ENCODE assay signal across 25 cellular contexts in the genomic region with DNA sequence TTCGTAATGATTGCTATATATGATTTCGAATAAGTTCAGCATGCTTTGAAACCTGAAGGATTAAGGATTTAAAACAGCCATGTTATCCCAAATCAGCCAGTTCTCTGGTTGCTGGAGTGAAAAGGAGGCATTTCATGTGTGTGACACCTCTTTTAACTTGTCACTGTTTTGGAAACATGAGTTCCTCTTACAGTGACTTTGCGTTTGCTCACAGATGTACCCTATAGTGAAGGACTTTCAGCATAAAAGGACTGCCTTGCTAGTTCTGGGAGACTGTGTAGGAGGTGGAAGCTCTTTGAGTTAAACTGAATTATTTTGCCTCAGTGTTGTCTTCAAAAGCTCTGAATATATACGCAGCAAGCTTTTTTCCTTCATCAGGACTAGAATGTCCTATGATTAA. TPM values are rescaled to one million over a fixed set of nuclear protein-coding genes. Genes with fewer than 3 reads are reported as not detected.
"Had no signal": no experiment of that assay in that cellular context is flagged by ENCODE, and none has a peak within 500 bp of the region (broad histone marks: within the 10 kb centered on the region; RNA-seq: fewer than 3 reads in every experiment).

No MANE protein-coding gene starts in this region.

- H3K4me3 ChIP-seq: coronary artery, esophagus squamous epithelium, gastrocnemius medialis, left ventricle myocardium inferior, ovary, psoas muscle, right atrium auricular region, thyroid gland, upper lobe of right lung had no signal

- H3K27ac Mint-ChIP-seq: activated B cell treated with CpG ODN at 0.5 μM for 24 hours; activated CD4-positive, alpha-beta memory T cell treated with anti-CD3 and anti-CD28 coated beads, Interleukin-2, amount 10 ng/mL, durations not matched to agents 7 days and 5 days; activated naive CD4-positive, alpha-beta T cell treated with anti-CD3 and anti-CD28 coated beads, Interleukin-2, amount 10 ng/mL, durations not matched to agents 7 days and 5 days; endodermal cell; mesothelial cell of epicardium had no signal

- H3K9me3 ChIP-seq: esophagus squamous epithelium, gastrocnemius medialis, left ventricle myocardium inferior, ovary, psoas muscle, right atrium auricular region, thyroid gland, upper lobe of right lung had no signal

- H3K4me3 Mint-ChIP-seq: activated B cell treated with CpG ODN at 0.5 μM for 24 hours; activated CD4-positive, alpha-beta memory T cell treated with anti-CD3 and anti-CD28 coated beads, Interleukin-2, amount 10 ng/mL, durations not matched to agents 7 days and 5 days; activated naive CD4-positive, alpha-beta T cell treated with anti-CD3 and anti-CD28 coated beads, Interleukin-2, amount 10 ng/mL, durations not matched to agents 7 days and 5 days; endodermal cell; mesothelial cell of epicardium; naive thymus-derived CD8-positive, alpha-beta T cell had no signal

- H3K36me3 Mint-ChIP-seq: activated naive CD4-positive, alpha-beta T cell treated with anti-CD3 and anti-CD28 coated beads, Interleukin-2, amount 10 ng/mL, durations not matched to agents 7 days and 5 days; mesothelial cell of epicardium; naive thymus-derived CD8-positive, alpha-beta T cell had no signal

- H3K27ac ChIP-seq: coronary artery, esophagus squamous epithelium, gastrocnemius medialis, left ventricle myocardium inferior, ovary, psoas muscle, right atrium auricular region, thyroid gland, upper lobe of right lung had no signal

- H3K36me3 ChIP-seq: esophagus squamous epithelium, gastrocnemius medialis, left ventricle myocardium inferior, ovary, right atrium auricular region, thyroid gland, upper lobe of right lung had no signal

- DNase-seq: activated B cell treated with CpG ODN at 0.5 μM for 24 hours; activated CD4-positive, alpha-beta memory T cell treated with anti-CD3 and anti-CD28 coated beads, Interleukin-2, amount 10 ng/mL, durations not matched to agents 7 days and 5 days; activated CD4-positive, alpha-beta T cell treated with anti-CD3 and anti-CD28 coated beads for 48 hours; activated effector memory CD4-positive, alpha-beta T cell treated with anti-CD3 and anti-CD28 coated beads, Interleukin-2, amount 50 U/mL, for 16 hours; activated naive CD4-positive, alpha-beta T cell treated with anti-CD3 and anti-CD28 coated beads, Interleukin-2, amount 10 ng/mL, durations not matched to agents 7 days and 5 days; activated T-cell treated with anti-CD3 and anti-CD28 coated beads for 4 hours; amygdala; endodermal cell; esophagus squamous epithelium; gastrocnemius medialis; hippocampal formation; left ventricle myocardium inferior; naive thymus-derived CD8-positive, alpha-beta T cell; ovary; psoas muscle; stimulated activated CD4-positive, alpha-beta T cell treated with anti-CD3 and anti-CD28 coated beads, Interleukin-4, amount 100 ng/mL, for 24 hours; stimulated activated naive CD4-positive, alpha-beta T cell treated with Interleukin-2 at 50 U/mL for 16 hours; thyroid gland; upper lobe of right lung had no signal

- FAIRE-seq: bronchial epithelial cell had no signal

- H3K9me3 Mint-ChIP-seq: activated B cell treated with CpG ODN at 0.5 μM for 24 hours; activated CD4-positive, alpha-beta memory T cell treated with anti-CD3 and anti-CD28 coated beads, Interleukin-2, amount 10 ng/mL, durations not matched to agents 7 days and 5 days; activated naive CD4-positive, alpha-beta T cell treated with anti-CD3 and anti-CD28 coated beads, Interleukin-2, amount 10 ng/mL, durations not matched to agents 7 days and 5 days; endodermal cell; mesothelial cell of epicardium had no signal

- H3K27me3 ChIP-seq: gastrocnemius medialis, ovary, right atrium auricular region, thyroid gland, upper lobe of right lung had no signal

- H3K4me1 Mint-ChIP-seq: activated B cell treated with CpG ODN at 0.5 μM for 24 hours; activated CD4-positive, alpha-beta memory T cell treated with anti-CD3 and anti-CD28 coated beads, Interleukin-2, amount 10 ng/mL, durations not matched to agents 7 days and 5 days; activated naive CD4-positive, alpha-beta T cell treated with anti-CD3 and anti-CD28 coated beads, Interleukin-2, amount 10 ng/mL, durations not matched to agents 7 days and 5 days; mesothelial cell of epicardium; naive thymus-derived CD8-positive, alpha-beta T cell had no signal

- H3K4me1 ChIP-seq: esophagus squamous epithelium, gastrocnemius medialis, left ventricle myocardium inferior, psoas muscle, right atrium auricular region, thyroid gland, upper lobe of right lung had no signal

RNA-seq across cellular contexts. Expression of a gene that starts 7.6 kb away (rescaled TPM):
- total RNA-seq: activated B cell treated with CpG ODN at 0.5 μM for 24 hours; activated CD4-positive, alpha-beta memory T cell treated with anti-CD3 and anti-CD28 coated beads, Interleukin-2, amount 10 ng/mL, durations not matched to agents 7 days and 5 days; bronchial epithelial cell; endodermal cell; esophagus squamous epithelium; gastrocnemius medialis; left ventricle myocardium inferior; lung microvascular endothelial cell; mesothelial cell of epicardium; naive thymus-derived CD8-positive, alpha-beta T cell; ovary; psoas muscle; right atrium auricular region; T-helper 2 cell treated with Interferon-gamma antibody and Interleukin-4, amounts not matched to agents 100 ng/mL and 5 ng/mL, for 36 hours; thyroid gland; upper lobe of right lung had no signal
- polyA plus RNA-seq: naive thymus-derived CD8-positive, alpha-beta T cell; psoas muscle had no signal

RNA-seq across cellular contexts. Expression of a gene that starts 10.9 kb away (rescaled TPM):
- total RNA-seq: activated B cell treated with CpG ODN at 0.5 μM for 24 hours; activated CD4-positive, alpha-beta memory T cell treated with anti-CD3 and anti-CD28 coated beads, Interleukin-2, amount 10 ng/mL, durations not matched to agents 7 days and 5 days; bronchial epithelial cell; endodermal cell; esophagus squamous epithelium; gastrocnemius medialis; left ventricle myocardium inferior; lung microvascular endothelial cell; mesothelial cell of epicardium; naive thymus-derived CD8-positive, alpha-beta T cell; ovary; psoas muscle; right atrium auricular region; T-helper 2 cell treated with Interferon-gamma antibody and Interleukin-4, amounts not matched to agents 100 ng/mL and 5 ng/mL, for 36 hours; thyroid gland; upper lobe of right lung had no signal
- polyA plus RNA-seq: naive thymus-derived CD8-positive, alpha-beta T cell; ovary; psoas muscle had no signal

RNA-seq across cellular contexts. Expression of a gene that starts 19.4 kb away (rescaled TPM):
- total RNA-seq: activated B cell treated with CpG ODN at 0.5 μM for 24 hours; activated CD4-positive, alpha-beta memory T cell treated with anti-CD3 and anti-CD28 coated beads, Interleukin-2, amount 10 ng/mL, durations not matched to agents 7 days and 5 days; bronchial epithelial cell; endodermal cell; esophagus squamous epithelium; gastrocnemius medialis; left ventricle myocardium inferior; lung microvascular endothelial cell; mesothelial cell of epicardium; naive thymus-derived CD8-positive, alpha-beta T cell; ovary; psoas muscle; right atrium auricular region; T-helper 2 cell treated with Interferon-gamma antibody and Interleukin-4, amounts not matched to agents 100 ng/mL and 5 ng/mL, for 36 hours; thyroid gland; upper lobe of right lung had no signal
- polyA plus RNA-seq: naive thymus-derived CD8-positive, alpha-beta T cell; ovary; psoas muscle had no signal
